11 cellular contexts compared by ENCODE assay signal in the genomic region with DNA sequence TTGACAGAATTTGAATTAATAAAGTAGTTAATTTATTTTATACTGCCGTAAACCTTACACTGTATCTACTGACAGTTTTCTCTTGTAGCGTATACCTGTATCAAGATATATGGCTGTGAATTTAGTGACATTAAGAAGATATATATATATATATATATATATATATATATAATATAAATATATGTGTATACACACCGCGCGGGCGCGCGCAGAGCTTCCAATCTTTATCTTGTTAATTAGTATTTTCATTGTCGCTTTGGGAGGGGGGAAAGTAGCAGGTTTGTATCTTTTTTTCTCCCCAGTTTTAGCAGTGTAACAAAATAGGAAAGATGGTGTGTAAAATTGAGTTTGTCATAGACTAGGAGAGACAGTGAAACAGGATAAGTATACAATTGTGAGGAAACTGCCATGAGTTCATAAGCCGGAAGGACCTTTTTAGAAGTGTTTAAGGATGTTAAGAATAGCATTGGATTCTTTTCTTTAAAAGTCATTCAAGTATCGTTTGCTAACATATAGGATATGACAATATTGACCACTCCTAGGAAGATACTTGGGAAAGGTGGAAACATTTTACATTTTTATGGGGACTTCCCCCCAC. TPM values are rescaled to one million over a fixed set of nuclear protein-coding genes. Genes with fewer than 3 reads are reported as not detected.
A peak's percentile ranks its signal among the peaks of the same experiment; 100 is the strongest.
DNase-seq lines count a peak whose midpoint lies in the region; ATAC-seq and TF ChIP-seq lines count a peak whose summit lies in the region.
"Had no signal": no experiment of that assay in that cellular context is flagged by ENCODE, and none has a peak within 500 bp of the region (broad histone marks: within the 10 kb centered on the region; RNA-seq: fewer than 3 reads in every experiment).

No MANE protein-coding gene starts in this region.

- H3K36me3 Mint-ChIP-seq in Caco-2 (ENCODE audit: insufficient read depth, unreplicated experiment) (no peaks in the 10 kb centered on the region), HFFc6 (ENCODE audit: low read depth) (no peaks in the 10 kb centered on the region; the same call in 1 of the 2 replicates), nephron (ENCODE audit: low read depth) (peaks cover 23% of the 10 kb centered on the region)
- peaks cover 13% of the 10 kb centered on the region for H3K36me3 Mint-ChIP-seq in effector memory CD8-positive, alpha-beta T cell (ENCODE audit: insufficient read depth)

- no peak for ATAC-seq in effector memory CD8-positive, alpha-beta T cell (replicated peaks)
- no peak for ATAC-seq in GM21529 (IDR thresholded peaks at IDR 0.05; ENCODE audit: unreplicated experiment)
- ATAC-seq: body of pancreas, GM12878, pancreas had no signal

- H3K27me3 ChIP-seq in Caco-2 (replicated peaks; ENCODE audit: control insufficient read depth, insufficient read depth, low read length), result no peaks in the 10 kb centered on the region
- H3K27me3 ChIP-seq: body of pancreas, pancreas had no signal

- CTCF ChIA-PET in Caco-2 (lab: Charles Lee), result no interaction called here

- H3K9me3 ChIP-seq in Caco-2, result no peaks in the 10 kb centered on the region
- H3K9me3 ChIP-seq: body of pancreas, pancreas, stomach had no signal

- H3K4me3 Mint-ChIP-seq in Caco-2 (ENCODE audit: unreplicated experiment), result peak overlapping the region; percentile 91
- peak overlapping the region; percentile 5; the same call in 1 of the 2 replicates for H3K4me3 Mint-ChIP-seq in HFFc6
- H3K4me3 Mint-ChIP-seq in effector memory CD8-positive, alpha-beta T cell, result peak overlapping the region; percentile 95 to 97
- H3K4me3 Mint-ChIP-seq in nephron, result peak overlapping the region; percentile 95 to 98 (median 96)

- H3K4me3 ChIP-seq in Caco-2 (ENCODE audit: low read depth, low read length), result no peak overlapping the region
- H3K4me3 ChIP-seq: body of pancreas, GM12878 had no signal

- no TSS peak for BruUV-seq in Caco-2 (replicated peaks; lab: Mats Ljungman, UMichigan)

- peaks cover 2% of the 10 kb centered on the region; the same call in 1 of the 2 replicates for H3K36me3 ChIP-seq in Caco-2 (ENCODE audit: control insufficient read depth, insufficient read depth, low read length)
- H3K36me3 ChIP-seq: pancreas, stomach had no signal

- H3K27me3 Mint-ChIP-seq in Caco-2 (ENCODE audit: insufficient read depth, unreplicated experiment), result no peaks in the 10 kb centered on the region
- no peaks in the 10 kb centered on the region for H3K27me3 Mint-ChIP-seq in HFFc6 (ENCODE audit: insufficient read depth)
- H3K27me3 Mint-ChIP-seq in effector memory CD8-positive, alpha-beta T cell, result peaks cover 0 to 2% of the 10 kb centered on the region in 2 donors
- no peaks in the 10 kb centered on the region for H3K27me3 Mint-ChIP-seq in nephron (ENCODE audit: low read depth)

- no peak overlapping the region for H3K27ac Mint-ChIP-seq in Caco-2 (ENCODE audit: unreplicated experiment)
- H3K27ac Mint-ChIP-seq in HFFc6, result no peak overlapping the region
- no peak overlapping the region for H3K27ac Mint-ChIP-seq in effector memory CD8-positive, alpha-beta T cell
- peak overlapping the region; percentile 61 to 91 (median 74) for H3K27ac Mint-ChIP-seq in nephron

- H3K4me1 Mint-ChIP-seq in Caco-2 (ENCODE audit: low read depth, unreplicated experiment), result peaks cover 27% of the 10 kb centered on the region
- H3K4me1 Mint-ChIP-seq in HFFc6 (ENCODE audit: low read depth), result peaks cover 28% of the 10 kb centered on the region
- H3K4me1 Mint-ChIP-seq in effector memory CD8-positive, alpha-beta T cell (ENCODE audit: low read depth in 2 of 2), result peaks cover 33 to 43% of the 10 kb centered on the region in 2 donors
- H3K4me1 Mint-ChIP-seq in nephron, result peaks cover 28% of the 10 kb centered on the region

- no peak for TF ChIP-seq CTCF in Caco-2 (IDR thresholded peaks at IDR 0.05; ENCODE audit: insufficient read depth in 1 of 2, low read depth in 1 of 2, low read length in 1 of 2, severe bottlenecking in 1 of 2, unreplicated experiment in 1 of 2)
- TF ChIP-seq CTCF in HFFc6 (IDR thresholded peaks at IDR 0.05), result no peak
- TF ChIP-seq CTCF in nephron (IDR thresholded peaks at IDR 0.05; ENCODE audit: unreplicated experiment in 3 of 3), result no peak

- intact Hi-C loops in Caco-2 (cut with micrococcal nuclease; ENCODE audit: unreplicated experiment), result no loop called here

- H3K4me1 ChIP-seq in Caco-2, result peaks cover 15% of the 10 kb centered on the region

- H3K9me3 Mint-ChIP-seq in Caco-2 (ENCODE audit: unreplicated experiment), result no peaks in the 10 kb centered on the region
- no peaks in the 10 kb centered on the region for H3K9me3 Mint-ChIP-seq in HFFc6
- H3K9me3 Mint-ChIP-seq in effector memory CD8-positive, alpha-beta T cell, result peaks cover 0 to 1% of the 10 kb centered on the region in 2 donors
- H3K9me3 Mint-ChIP-seq in nephron, result no peaks in the 10 kb centered on the region

- DNase-seq in Caco-2 (no peak), HFFc6 (no peak), HuH-7 (ENCODE audit: low spot score) (no peak), midbrain (lab: John Stamatoyannopoulos, UW) (no peak)
- DNase-seq in effector memory CD8-positive, alpha-beta T cell, result no peak
- DNase-seq: body of pancreas, pancreas, stomach had no signal

- POLR2A ChIA-PET in Caco-2 (lab: Charles Lee), result no interaction called here

RNA-seq across cellular contexts. Expression of a gene that starts 2.0 kb away (rescaled TPM):
- total RNA-seq in Caco-2 (2022), result 48.4 and 48.5 TPM in 2 replicates
- total RNA-seq in HFFc6 (2021; fragmentation: NEBNext Ultra II Directional; extraction: Animal tissue kit (Norgen Biotek cat#: 25700)), result 10 to 100 TPM; 17.7 to 26.2 (median 19.3) TPM

Comparison
In these comparisons a context has a peak if more than half of its experiments do, and no peak if none do; other contexts are left out.
1. H3K27ac Mint-ChIP-seq: peak in nephron (3 of 3); none in Caco-2 (single experiment), HFFc6 (single experiment) and effector memory CD8-positive, alpha-beta T cell (0 of 2).
2. H3K4me3 Mint-ChIP-seq: peak in every context shown above with its lines; median percentile 96 in effector memory CD8-positive, alpha-beta T cell; 96 in nephron; 91 in Caco-2; 5 in HFFc6.